In the genomic region with DNA sequence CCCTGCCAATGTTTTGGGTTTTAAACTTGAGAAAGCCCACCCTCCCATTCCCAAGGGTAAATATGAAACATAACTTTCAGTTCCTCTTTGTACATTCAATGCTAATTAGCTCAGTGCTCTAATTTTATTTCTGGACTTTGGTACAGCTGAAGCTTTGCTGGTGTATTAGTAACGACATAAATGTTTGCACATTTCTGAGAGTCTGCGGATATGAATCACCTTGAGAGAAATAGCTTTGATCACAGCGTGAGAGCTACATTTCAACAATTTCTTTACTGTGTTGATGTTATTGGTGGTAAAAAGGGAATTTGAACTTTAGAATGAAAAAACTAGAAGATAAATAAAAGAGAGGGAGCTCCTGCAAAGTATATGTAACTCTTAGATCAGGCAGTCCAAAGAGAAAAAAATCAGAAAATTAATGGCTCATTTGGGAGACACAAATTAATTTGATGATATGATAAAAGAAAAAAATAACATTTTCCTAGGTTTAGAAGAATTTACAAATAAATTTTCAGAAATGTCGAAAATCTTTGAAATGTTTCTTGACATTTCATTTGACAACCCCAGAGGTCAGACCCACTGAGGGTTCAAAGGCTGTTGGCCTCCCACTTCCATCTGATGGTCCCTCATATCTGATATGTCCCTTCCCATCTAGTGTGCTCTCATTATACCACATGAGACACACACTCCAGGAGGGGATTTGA, we compare ENCODE assay signal across 1 cellular context.
TF ChIP-seq lines count a peak whose summit lies in the region.

No MANE protein-coding gene starts in this region.

TF ChIP-seq in HepG2, 621 proteins besides CTCF, POLR2A, EP300 and RAD21 (continued from another document and continues in another):
- no peak for TF ChIP-seq IRX3 (CRISPR knock-in tag; IDR thresholded peaks at IDR 0.05; ENCODE audit: borderline replicate concordance, low read depth)
- TF ChIP-seq ZNF776 (CRISPR knock-in tag; IDR thresholded peaks at IDR 0.05), result no peak
- TF ChIP-seq, protein P1, sequence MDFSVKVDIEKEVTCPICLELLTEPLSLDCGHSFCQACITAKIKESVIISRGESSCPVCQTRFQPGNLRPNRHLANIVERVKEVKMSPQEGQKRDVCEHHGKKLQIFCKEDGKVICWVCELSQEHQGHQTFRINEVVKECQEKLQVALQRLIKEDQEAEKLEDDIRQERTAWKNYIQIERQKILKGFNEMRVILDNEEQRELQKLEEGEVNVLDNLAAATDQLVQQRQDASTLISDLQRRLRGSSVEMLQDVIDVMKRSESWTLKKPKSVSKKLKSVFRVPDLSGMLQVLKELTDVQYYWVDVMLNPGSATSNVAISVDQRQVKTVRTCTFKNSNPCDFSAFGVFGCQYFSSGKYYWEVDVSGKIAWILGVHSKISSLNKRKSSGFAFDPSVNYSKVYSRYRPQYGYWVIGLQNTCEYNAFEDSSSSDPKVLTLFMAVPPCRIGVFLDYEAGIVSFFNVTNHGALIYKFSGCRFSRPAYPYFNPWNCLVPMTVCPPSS (IDR thresholded peaks at IDR 0.05), result no peak
- no peak for TF ChIP-seq ZNF235 (CRISPR knock-in tag; IDR thresholded peaks at IDR 0.05; ENCODE audit: borderline replicate concordance)
- peak; percentile 9; the same call in 1 of the 2 replicates for TF ChIP-seq KDM1A (CRISPR knock-in tag; IDR thresholded peaks at IDR 0.05)
- TF ChIP-seq, protein P2, sequence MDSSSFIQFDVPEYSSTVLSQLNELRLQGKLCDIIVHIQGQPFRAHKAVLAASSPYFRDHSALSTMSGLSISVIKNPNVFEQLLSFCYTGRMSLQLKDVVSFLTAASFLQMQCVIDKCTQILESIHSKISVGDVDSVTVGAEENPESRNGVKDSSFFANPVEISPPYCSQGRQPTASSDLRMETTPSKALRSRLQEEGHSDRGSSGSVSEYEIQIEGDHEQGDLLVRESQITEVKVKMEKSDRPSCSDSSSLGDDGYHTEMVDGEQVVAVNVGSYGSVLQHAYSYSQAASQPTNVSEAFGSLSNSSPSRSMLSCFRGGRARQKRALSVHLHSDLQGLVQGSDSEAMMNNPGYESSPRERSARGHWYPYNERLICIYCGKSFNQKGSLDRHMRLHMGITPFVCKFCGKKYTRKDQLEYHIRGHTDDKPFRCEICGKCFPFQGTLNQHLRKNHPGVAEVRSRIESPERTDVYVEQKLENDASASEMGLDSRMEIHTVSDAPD (CRISPR knock-in tag; IDR thresholded peaks at IDR 0.05), result no peak
- TF ChIP-seq, protein P3, sequence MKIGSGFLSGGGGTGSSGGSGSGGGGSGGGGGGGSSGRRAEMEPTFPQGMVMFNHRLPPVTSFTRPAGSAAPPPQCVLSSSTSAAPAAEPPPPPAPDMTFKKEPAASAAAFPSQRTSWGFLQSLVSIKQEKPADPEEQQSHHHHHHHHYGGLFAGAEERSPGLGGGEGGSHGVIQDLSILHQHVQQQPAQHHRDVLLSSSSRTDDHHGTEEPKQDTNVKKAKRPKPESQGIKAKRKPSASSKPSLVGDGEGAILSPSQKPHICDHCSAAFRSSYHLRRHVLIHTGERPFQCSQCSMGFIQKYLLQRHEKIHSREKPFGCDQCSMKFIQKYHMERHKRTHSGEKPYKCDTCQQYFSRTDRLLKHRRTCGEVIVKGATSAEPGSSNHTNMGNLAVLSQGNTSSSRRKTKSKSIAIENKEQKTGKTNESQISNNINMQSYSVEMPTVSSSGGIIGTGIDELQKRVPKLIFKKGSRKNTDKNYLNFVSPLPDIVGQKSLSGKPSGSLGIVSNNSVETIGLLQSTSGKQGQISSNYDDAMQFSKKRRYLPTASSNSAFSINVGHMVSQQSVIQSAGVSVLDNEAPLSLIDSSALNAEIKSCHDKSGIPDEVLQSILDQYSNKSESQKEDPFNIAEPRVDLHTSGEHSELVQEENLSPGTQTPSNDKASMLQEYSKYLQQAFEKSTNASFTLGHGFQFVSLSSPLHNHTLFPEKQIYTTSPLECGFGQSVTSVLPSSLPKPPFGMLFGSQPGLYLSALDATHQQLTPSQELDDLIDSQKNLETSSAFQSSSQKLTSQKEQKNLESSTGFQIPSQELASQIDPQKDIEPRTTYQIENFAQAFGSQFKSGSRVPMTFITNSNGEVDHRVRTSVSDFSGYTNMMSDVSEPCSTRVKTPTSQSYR (CRISPR knock-in tag; IDR thresholded peaks at IDR 0.05; ENCODE audit: borderline replicate concordance), result peak; percentile 39; the same call in 1 of the 2 replicates
- TF ChIP-seq, protein P4, sequence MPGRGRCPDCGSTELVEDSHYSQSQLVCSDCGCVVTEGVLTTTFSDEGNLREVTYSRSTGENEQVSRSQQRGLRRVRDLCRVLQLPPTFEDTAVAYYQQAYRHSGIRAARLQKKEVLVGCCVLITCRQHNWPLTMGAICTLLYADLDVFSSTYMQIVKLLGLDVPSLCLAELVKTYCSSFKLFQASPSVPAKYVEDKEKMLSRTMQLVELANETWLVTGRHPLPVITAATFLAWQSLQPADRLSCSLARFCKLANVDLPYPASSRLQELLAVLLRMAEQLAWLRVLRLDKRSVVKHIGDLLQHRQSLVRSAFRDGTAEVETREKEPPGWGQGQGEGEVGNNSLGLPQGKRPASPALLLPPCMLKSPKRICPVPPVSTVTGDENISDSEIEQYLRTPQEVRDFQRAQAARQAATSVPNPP (CRISPR knock-in tag; IDR thresholded peaks at IDR 0.05), result no peak
- no peak for TF ChIP-seq ZFP90 (CRISPR knock-in tag; IDR thresholded peaks at IDR 0.05; ENCODE audit: borderline replicate concordance)
- no peak for TF ChIP-seq BRD4 (CRISPR knock-in tag; IDR thresholded peaks at IDR 0.05)
- no peak for TF ChIP-seq ZNF460 (CRISPR knock-in tag; IDR thresholded peaks at IDR 0.05; ENCODE audit: borderline replicate concordance)
- no peak for TF ChIP-seq ZEB1 (IDR thresholded peaks at IDR 0.05; ENCODE audit: insufficient replicate concordance, low read depth)
- no peak for TF ChIP-seq NCOA5 (CRISPR knock-in tag; IDR thresholded peaks at IDR 0.05)
- no peak for TF ChIP-seq ZNF761 (CRISPR knock-in tag; conservative IDR thresholded peaks at IDR 0.05)
- no peak for TF ChIP-seq MXD4 (CRISPR knock-in tag; IDR thresholded peaks at IDR 0.05)
- TF ChIP-seq SNAPC2 (CRISPR knock-in tag; IDR thresholded peaks at IDR 0.05), result no peak
- no peak for TF ChIP-seq SMAD9 (CRISPR knock-in tag; IDR thresholded peaks at IDR 0.05)
- TF ChIP-seq DPF2 (CRISPR knock-in tag; IDR thresholded peaks at IDR 0.05; ENCODE audit: borderline replicate concordance, low read depth), result peak; percentile 70; the same call in 1 of the 2 replicates
- no peak for TF ChIP-seq ZMYM3 (CRISPR knock-in tag; IDR thresholded peaks at IDR 0.05)
- TF ChIP-seq, protein P5, sequence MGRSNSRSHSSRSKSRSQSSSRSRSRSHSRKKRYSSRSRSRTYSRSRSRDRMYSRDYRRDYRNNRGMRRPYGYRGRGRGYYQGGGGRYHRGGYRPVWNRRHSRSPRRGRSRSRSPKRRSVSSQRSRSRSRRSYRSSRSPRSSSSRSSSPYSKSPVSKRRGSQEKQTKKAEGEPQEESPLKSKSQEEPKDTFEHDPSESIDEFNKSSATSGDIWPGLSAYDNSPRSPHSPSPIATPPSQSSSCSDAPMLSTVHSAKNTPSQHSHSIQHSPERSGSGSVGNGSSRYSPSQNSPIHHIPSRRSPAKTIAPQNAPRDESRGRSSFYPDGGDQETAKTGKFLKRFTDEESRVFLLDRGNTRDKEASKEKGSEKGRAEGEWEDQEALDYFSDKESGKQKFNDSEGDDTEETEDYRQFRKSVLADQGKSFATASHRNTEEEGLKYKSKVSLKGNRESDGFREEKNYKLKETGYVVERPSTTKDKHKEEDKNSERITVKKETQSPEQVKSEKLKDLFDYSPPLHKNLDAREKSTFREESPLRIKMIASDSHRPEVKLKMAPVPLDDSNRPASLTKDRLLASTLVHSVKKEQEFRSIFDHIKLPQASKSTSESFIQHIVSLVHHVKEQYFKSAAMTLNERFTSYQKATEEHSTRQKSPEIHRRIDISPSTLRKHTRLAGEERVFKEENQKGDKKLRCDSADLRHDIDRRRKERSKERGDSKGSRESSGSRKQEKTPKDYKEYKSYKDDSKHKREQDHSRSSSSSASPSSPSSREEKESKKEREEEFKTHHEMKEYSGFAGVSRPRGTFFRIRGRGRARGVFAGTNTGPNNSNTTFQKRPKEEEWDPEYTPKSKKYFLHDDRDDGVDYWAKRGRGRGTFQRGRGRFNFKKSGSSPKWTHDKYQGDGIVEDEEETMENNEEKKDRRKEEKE (IDR thresholded peaks at IDR 0.05), result no peak
- TF ChIP-seq ADNP (CRISPR knock-in tag; IDR thresholded peaks at IDR 0.05), result no peak
- peak; percentile 58 for TF ChIP-seq ZNF205 (CRISPR knock-in tag; IDR thresholded peaks at IDR 0.05)
- no peak for TF ChIP-seq ZNF225 (CRISPR knock-in tag; IDR thresholded peaks at IDR 0.05)
- no peak for TF ChIP-seq HDAC6 (IDR thresholded peaks at IDR 0.05; ENCODE audit: low read depth, low read length)
- TF ChIP-seq ZKSCAN1 (IDR thresholded peaks at IDR 0.05; ENCODE audit: low read length), result no peak
- TF ChIP-seq, protein P6, sequence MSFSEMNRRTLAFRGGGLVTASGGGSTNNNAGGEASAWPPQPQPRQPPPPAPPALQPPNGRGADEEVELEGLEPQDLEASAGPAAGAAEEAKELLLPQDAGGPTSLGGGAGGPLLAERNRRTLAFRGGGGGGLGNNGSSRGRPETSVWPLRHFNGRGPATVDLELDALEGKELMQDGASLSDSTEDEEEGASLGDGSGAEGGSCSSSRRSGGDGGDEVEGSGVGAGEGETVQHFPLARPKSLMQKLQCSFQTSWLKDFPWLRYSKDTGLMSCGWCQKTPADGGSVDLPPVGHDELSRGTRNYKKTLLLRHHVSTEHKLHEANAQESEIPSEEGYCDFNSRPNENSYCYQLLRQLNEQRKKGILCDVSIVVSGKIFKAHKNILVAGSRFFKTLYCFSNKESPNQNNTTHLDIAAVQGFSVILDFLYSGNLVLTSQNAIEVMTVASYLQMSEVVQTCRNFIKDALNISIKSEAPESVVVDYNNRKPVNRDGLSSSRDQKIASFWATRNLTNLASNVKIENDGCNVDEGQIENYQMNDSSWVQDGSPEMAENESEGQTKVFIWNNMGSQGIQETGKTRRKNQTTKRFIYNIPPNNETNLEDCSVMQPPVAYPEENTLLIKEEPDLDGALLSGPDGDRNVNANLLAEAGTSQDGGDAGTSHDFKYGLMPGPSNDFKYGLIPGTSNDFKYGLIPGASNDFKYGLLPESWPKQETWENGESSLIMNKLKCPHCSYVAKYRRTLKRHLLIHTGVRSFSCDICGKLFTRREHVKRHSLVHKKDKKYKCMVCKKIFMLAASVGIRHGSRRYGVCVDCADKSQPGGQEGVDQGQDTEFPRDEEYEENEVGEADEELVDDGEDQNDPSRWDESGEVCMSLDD (CRISPR knock-in tag; IDR thresholded peaks at IDR 0.05; ENCODE audit: borderline replicate concordance), result no peak
- no peak for TF ChIP-seq SIN3A (IDR thresholded peaks at IDR 0.05; ENCODE audit: borderline replicate concordance, low read depth, low read length)
- no peak for TF ChIP-seq ZNF282 (IDR thresholded peaks at IDR 0.05; ENCODE audit: partially characterized antibody)
- TF ChIP-seq, protein P7, sequence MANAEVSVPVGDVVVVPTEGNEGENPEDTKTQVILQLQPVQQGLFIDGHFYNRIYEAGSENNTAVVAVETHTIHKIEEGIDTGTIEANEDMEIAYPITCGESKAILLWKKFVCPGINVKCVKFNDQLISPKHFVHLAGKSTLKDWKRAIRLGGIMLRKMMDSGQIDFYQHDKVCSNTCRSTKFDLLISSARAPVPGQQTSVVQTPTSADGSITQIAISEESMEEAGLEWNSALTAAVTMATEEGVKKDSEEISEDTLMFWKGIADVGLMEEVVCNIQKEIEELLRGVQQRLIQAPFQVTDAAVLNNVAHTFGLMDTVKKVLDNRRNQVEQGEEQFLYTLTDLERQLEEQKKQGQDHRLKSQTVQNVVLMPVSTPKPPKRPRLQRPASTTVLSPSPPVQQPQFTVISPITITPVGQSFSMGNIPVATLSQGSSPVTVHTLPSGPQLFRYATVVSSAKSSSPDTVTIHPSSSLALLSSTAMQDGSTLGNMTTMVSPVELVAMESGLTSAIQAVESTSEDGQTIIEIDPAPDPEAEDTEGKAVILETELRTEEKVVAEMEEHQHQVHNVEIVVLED (CRISPR knock-in tag; IDR thresholded peaks at IDR 0.05; ENCODE audit: borderline replicate concordance), result no peak
- TF ChIP-seq PRMT3 (CRISPR knock-in tag; IDR thresholded peaks at IDR 0.05; ENCODE audit: borderline replicate concordance, low read depth), result no peak
- TF ChIP-seq, protein P8, sequence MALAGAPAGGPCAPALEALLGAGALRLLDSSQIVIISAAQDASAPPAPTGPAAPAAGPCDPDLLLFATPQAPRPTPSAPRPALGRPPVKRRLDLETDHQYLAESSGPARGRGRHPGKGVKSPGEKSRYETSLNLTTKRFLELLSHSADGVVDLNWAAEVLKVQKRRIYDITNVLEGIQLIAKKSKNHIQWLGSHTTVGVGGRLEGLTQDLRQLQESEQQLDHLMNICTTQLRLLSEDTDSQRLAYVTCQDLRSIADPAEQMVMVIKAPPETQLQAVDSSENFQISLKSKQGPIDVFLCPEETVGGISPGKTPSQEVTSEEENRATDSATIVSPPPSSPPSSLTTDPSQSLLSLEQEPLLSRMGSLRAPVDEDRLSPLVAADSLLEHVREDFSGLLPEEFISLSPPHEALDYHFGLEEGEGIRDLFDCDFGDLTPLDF (CRISPR knock-in tag; IDR thresholded peaks at IDR 0.05), result no peak
- TF ChIP-seq ZNF556 (CRISPR knock-in tag; IDR thresholded peaks at IDR 0.05; ENCODE audit: borderline replicate concordance), result no peak
- TF ChIP-seq HHEX (CRISPR knock-in tag; IDR thresholded peaks at IDR 0.05), result no peak
- TF ChIP-seq ZNF383 (CRISPR knock-in tag; IDR thresholded peaks at IDR 0.05; ENCODE audit: borderline replicate concordance), result no peak
- TF ChIP-seq ZNF180 (CRISPR knock-in tag; IDR thresholded peaks at IDR 0.05; ENCODE audit: borderline replicate concordance, low read depth), result no peak
- no peak for TF ChIP-seq SETDB1 (CRISPR knock-in tag; IDR thresholded peaks at IDR 0.05; ENCODE audit: borderline replicate concordance)
- TF ChIP-seq ZBTB38 (CRISPR knock-in tag; IDR thresholded peaks at IDR 0.05), result no peak
- no peak for TF ChIP-seq ZNF10 (CRISPR knock-in tag; IDR thresholded peaks at IDR 0.05; ENCODE audit: borderline replicate concordance, low read depth)
- TF ChIP-seq CCDC6 (CRISPR knock-in tag; IDR thresholded peaks at IDR 0.05), result no peak
- TF ChIP-seq ERF (CRISPR knock-in tag; IDR thresholded peaks at IDR 0.05), result peak; percentile 64; the same call in 1 of the 2 replicates
- peak; percentile 40 for TF ChIP-seq THAP11 (CRISPR knock-in tag; IDR thresholded peaks at IDR 0.05)
- TF ChIP-seq KLF13 (CRISPR knock-in tag; IDR thresholded peaks at IDR 0.05), result no peak
- TF ChIP-seq ZNF7 (CRISPR knock-in tag; IDR thresholded peaks at IDR 0.05), result no peak
- TF ChIP-seq ZNF850 (CRISPR knock-in tag; conservative IDR thresholded peaks at IDR 0.05), result no peak
- TF ChIP-seq REL (CRISPR knock-in tag; conservative IDR thresholded peaks at IDR 0.05), result no peak
- TF ChIP-seq KMT2B (CRISPR knock-in tag; IDR thresholded peaks at IDR 0.05), result no peak; the same call in 1 of the 2 replicates
